ENCODE assay signal across 8 cellular contexts in the genomic region with DNA sequence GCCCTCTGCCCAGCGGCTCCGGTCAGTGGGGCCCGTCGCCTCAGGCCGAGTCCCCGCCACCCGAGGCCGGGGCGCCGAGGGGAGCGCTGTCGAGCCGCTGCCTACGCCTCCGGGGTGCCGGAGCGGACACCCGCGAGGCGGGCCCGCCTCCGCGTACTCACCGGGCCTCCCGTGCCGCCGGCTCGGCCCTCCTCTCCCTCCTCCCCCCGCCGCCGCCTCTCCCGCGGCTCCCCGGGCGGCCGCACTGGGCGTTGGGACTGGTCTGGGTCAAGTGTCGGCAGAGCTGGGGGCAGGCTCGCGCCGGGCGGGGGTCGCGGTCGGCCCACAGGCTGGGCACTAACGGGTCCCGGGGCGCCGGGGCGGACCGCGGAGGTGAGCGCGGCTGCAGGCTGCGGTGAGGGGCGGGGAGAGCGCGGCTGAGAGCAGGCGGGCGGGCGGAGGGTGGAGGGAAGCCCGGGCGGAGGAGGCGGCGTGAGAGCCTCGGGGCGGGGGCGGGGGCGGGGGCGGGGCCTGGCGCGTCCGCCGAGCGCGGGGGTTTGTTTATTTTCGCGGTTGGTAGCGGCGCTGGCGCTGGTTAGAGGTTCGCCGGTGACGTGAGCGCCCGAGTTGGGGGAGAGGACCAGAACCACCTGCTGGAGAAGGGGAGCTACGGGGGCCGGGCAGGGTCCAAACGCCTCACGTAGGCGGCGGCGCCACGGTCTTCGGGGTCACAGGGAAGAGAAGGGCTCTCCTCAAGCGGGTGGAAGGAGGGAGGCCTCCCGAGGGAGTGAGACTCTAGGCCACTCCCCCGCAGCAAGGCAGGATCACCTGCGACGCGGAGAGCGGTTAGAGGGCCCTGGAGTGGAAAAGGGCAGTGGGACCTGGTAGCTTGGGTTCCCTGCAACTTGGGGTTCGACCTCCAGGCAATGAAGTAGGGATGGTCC. TPM values are rescaled to one million over a fixed set of nuclear protein-coding genes. Genes with fewer than 3 reads are reported as not detected.
DNase-seq lines count a peak whose midpoint lies in the region; ATAC-seq and TF ChIP-seq lines count a peak whose summit lies in the region.
"Not testable (repeated sequence)": the region's sequence is repeated elsewhere in the genome, so short reads cannot be mapped to it uniquely, and the experiment has no call there.

Gene GKAP1 (minus strand): TSS at position 414 of the 923 bp plus-strand sequence. CDS start 11,252 bp downstream, outside the sequence.

- H3K27me3 Mint-ChIP-seq in activated CD8-positive, alpha-beta T cell treated with anti-CD3 and anti-CD28 coated beads, Interleukin-2, amount 10 ng/mL, durations not matched to agents 7 days and 5 days (ENCODE audit: low read depth) = not testable (repeated sequence)

- CTCF ChIA-PET in activated CD8-positive, alpha-beta T cell treated with anti-CD3 and anti-CD28 coated beads, Interleukin-2, amount 10 ng/mL, durations not matched to agents 7 days and 5 days (lab: Charles Lee) = not testable (repeated sequence)

- not testable (repeated sequence) for H3K36me3 Mint-ChIP-seq in activated CD8-positive, alpha-beta T cell treated with anti-CD3 and anti-CD28 coated beads, Interleukin-2, amount 10 ng/mL, durations not matched to agents 7 days and 5 days (ENCODE audit: low read depth)

- H3K4me3 ChIP-seq in ectodermal cell (ENCODE audit: insufficient read depth, low read depth, low read length) (peak within 1 kb of the TSS; percentile 50), lung (peak within 1 kb of the TSS; percentile 74)

- DNase-seq in CD1c-positive myeloid dendritic cell (ENCODE audit: extremely low spot score) (peak; percentile 70), NCI-H82 (lab: John Stamatoyannopoulos, UW) (peak; percentile 88), lung (ENCODE audit: low spot score) (peak; percentile 77)
- peak; percentile 79 for DNase-seq in activated CD8-positive, alpha-beta T cell treated with anti-CD3 and anti-CD28 coated beads, Interleukin-2, amount 10 ng/mL, durations not matched to agents 7 days and 5 days
- DNase-seq in stimulated activated CD4-positive, alpha-beta T cell treated with anti-CD3 and anti-CD28 coated beads, Interleukin-4, amount 100 ng/mL, for 4 hours = peak; percentile 65 to 79

- H3K9me3 Mint-ChIP-seq in activated CD8-positive, alpha-beta T cell treated with anti-CD3 and anti-CD28 coated beads, Interleukin-2, amount 10 ng/mL, durations not matched to agents 7 days and 5 days (ENCODE audit: insufficient read depth) = not testable (repeated sequence)

- peak; percentile 75 for ATAC-seq in GM19351 (IDR thresholded peaks at IDR 0.05; ENCODE audit: unreplicated experiment)
- ATAC-seq in HG03457 (IDR thresholded peaks at IDR 0.05; ENCODE audit: unreplicated experiment) = peak; percentile 79
- peak; percentile 90 for ATAC-seq in activated CD8-positive, alpha-beta T cell treated with anti-CD3 and anti-CD28 coated beads, Interleukin-2, amount 10 ng/mL, durations not matched to agents 7 days and 5 days
- peak; percentile 94 for ATAC-seq in lung (ENCODE audit: insufficient read depth, low FRiP score)

- not testable (repeated sequence) for H3K27ac ChIP-seq in ectodermal cell (ENCODE audit: insufficient read depth, low read depth, low read length, poor library complexity, severe bottlenecking)
- peak within 1 kb of the TSS; percentile 84 to 98 for H3K27ac ChIP-seq in lung (ENCODE audit: low read depth in 1 of 2, low read length in 1 of 2)

- H3K27me3 ChIP-seq in ectodermal cell (ENCODE audit: control insufficient read depth, insufficient read depth, low read length, poor library complexity, severe bottlenecking) = peaks cover 14% of the 10 kb centered on the region
- H3K27me3 ChIP-seq in lung (ENCODE audit: control insufficient read depth, insufficient read depth) = not testable (repeated sequence)

- H3K9me3 ChIP-seq in ectodermal cell (ENCODE audit: control insufficient read depth, low read length); lung (ENCODE audit: control insufficient read depth in 2 of 2, insufficient read depth in 1 of 2, low read length in 1 of 2): not testable (repeated sequence)

- 1% methylated on average over 102 to 103 of the region's 103 CpGs for WGBS in ectodermal cell, 2 experiments
- WGBS in lung, 2 donors = 1% methylated on average over 57 to 103 of the region's 103 CpGs

- not testable (repeated sequence) for H3K4me1 ChIP-seq in ectodermal cell (ENCODE audit: control insufficient read depth, insufficient read depth, low read length); lung (ENCODE audit: control insufficient read depth in 2 of 2, insufficient read depth in 2 of 2, low read length in 2 of 2)

- peak within 1 kb of the TSS; percentile 73 for H3K4me3 Mint-ChIP-seq in activated CD8-positive, alpha-beta T cell treated with anti-CD3 and anti-CD28 coated beads, Interleukin-2, amount 10 ng/mL, durations not matched to agents 7 days and 5 days

- TF ChIP-seq CTCF in lung (IDR thresholded peaks at IDR 0.05; ENCODE audit: control extremely low read depth, extremely low read depth) = not testable (repeated sequence)

- not testable (repeated sequence) for H3K4me1 Mint-ChIP-seq in activated CD8-positive, alpha-beta T cell treated with anti-CD3 and anti-CD28 coated beads, Interleukin-2, amount 10 ng/mL, durations not matched to agents 7 days and 5 days (ENCODE audit: low read depth)

- H3K27ac Mint-ChIP-seq in activated CD8-positive, alpha-beta T cell treated with anti-CD3 and anti-CD28 coated beads, Interleukin-2, amount 10 ng/mL, durations not matched to agents 7 days and 5 days = peak within 1 kb of the TSS; percentile 71

- H3K36me3 ChIP-seq in ectodermal cell (ENCODE audit: control insufficient read depth, insufficient read depth, low read length); lung (ENCODE audit: control insufficient read depth in 2 of 2, insufficient read depth in 2 of 2, low read length in 2 of 2): not testable (repeated sequence)

- POLR2A ChIA-PET in activated CD8-positive, alpha-beta T cell treated with anti-CD3 and anti-CD28 coated beads, Interleukin-2, amount 10 ng/mL, durations not matched to agents 7 days and 5 days (lab: Charles Lee) = not testable (repeated sequence)

RNA-seq across cellular contexts. Expression of gene GKAP1, which starts in this region (rescaled TPM):
- 1 to 10 TPM; 1.8 to 2.4 TPM for total RNA-seq in activated CD8-positive, alpha-beta T cell treated with anti-CD3 and anti-CD28 coated beads, Interleukin-2, amount 10 ng/mL, durations not matched to agents 7 days and 5 days
- polyA plus RNA-seq in ectodermal cell (2013, experiment 1 of 4) = 19.0 TPM
- polyA plus RNA-seq in ectodermal cell (2013, experiment 2 of 4) = 16.7 TPM
- 17.2 TPM for polyA plus RNA-seq in ectodermal cell (2013, experiment 3 of 4)
- 20.4 TPM for polyA plus RNA-seq in ectodermal cell (2013, experiment 4 of 4)
- 10 to 100 TPM in 1 of 2 donors, 1 to 10 TPM in 1; 4.4 to 12.6 TPM for total RNA-seq in lung
- polyA plus RNA-seq in lung = 1 to 10 TPM; 1.8 to 7.6 TPM
